15 cellular contexts compared by ENCODE assay signal in the genomic region with DNA sequence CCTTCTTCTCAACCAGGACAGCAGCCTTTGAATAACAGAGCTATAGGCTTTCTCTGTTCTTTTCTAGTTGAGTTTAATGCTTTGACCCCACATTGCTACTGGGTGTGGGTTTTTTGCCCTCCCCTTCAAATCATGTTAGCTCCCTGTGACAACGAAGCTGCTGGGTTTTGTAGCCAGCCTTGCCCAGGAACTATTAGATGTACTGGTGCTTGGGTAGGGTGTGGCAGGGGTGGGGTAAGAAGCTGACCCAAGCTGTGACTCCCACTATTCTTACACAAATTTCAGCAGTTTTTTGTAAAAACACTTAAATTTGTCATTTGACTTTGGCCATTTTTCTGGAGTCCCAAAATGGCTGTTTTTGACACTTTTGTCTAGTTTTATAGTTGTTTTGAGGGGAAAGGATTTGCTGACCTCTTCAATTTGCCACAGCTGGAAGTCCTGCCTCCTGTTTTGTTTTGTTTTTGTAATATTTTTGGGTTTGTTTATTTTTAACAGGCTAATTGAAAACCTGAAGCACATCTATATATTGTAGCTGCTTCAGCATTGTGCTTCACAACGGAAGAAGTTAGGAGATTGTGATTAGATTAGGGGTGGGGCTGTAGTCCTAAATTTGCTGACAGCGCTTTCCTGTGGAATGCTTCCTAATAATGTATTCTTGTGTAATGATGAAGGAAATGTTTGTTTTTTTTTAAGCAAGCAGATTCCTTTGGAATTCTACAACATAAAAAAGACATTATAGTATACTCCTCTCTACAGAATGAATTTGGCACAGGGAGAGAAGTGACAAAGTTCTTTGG.
DNase-seq lines count a peak whose midpoint lies in the region; ATAC-seq and TF ChIP-seq lines count a peak whose summit lies in the region.
"Had no signal": no experiment of that assay in that cellular context is flagged by ENCODE, and none has a peak within 500 bp of the region (broad histone marks: within the 10 kb centered on the region; RNA-seq: fewer than 3 reads in every experiment).

No MANE protein-coding gene starts in this region.

- no peak overlapping the region for H3K56ac ChIP-seq in mesendoderm (ENCODE audit: low read length)

- no peak overlapping the region for H3K27ac Mint-ChIP-seq in CD4-positive, alpha-beta memory T cell

- no peak overlapping the region for H4K5ac ChIP-seq in mesendoderm (ENCODE audit: low read length)

- no peaks in the 10 kb centered on the region for H3K27me3 Mint-ChIP-seq in CD4-positive, alpha-beta memory T cell

- ATAC-seq in HG02798 (IDR thresholded peaks at IDR 0.05; ENCODE audit: poor library complexity, unreplicated experiment) = no peak
- ATAC-seq in HG03135 (IDR thresholded peaks at IDR 0.05; ENCODE audit: unreplicated experiment) = no peak
- ATAC-seq in HG03469 (IDR thresholded peaks at IDR 0.05; ENCODE audit: unreplicated experiment) = no peak

- no peak overlapping the region for H2BK120ac ChIP-seq in mesendoderm (ENCODE audit: low read depth, low read length)

- H3K9ac ChIP-seq in mesendoderm (ENCODE audit: low read length) = no peak overlapping the region

- no CpG with 5 or more reads among the region's 3 CpGs for WGBS in mesendoderm (ENCODE audit: extremely low coverage, insufficient coverage, low lambda C conversion rate)

- H3K4me3 ChIP-seq in A673 (ENCODE audit: low read depth, low read length, poor library complexity, severe bottlenecking) (no peak overlapping the region), mesendoderm (ENCODE audit: low read length) (no peak overlapping the region)
- H3K4me3 ChIP-seq in CD4-positive, alpha-beta memory T cell (ENCODE audit: low read length in 2 of 2) = no peak overlapping the region
- H3K4me3 ChIP-seq: lung had no signal

- H3K4ac ChIP-seq in mesendoderm (ENCODE audit: low read depth, low read length) = no peak overlapping the region

- no peaks in the 10 kb centered on the region for H3K27me3 ChIP-seq in A673 (replicated peaks; ENCODE audit: insufficient read depth, low read depth, low read length, poor library complexity)
- H3K27me3 ChIP-seq in mesendoderm (ENCODE audit: insufficient read depth, low read length, poor library complexity) = no peaks in the 10 kb centered on the region
- H3K27me3 ChIP-seq in CD4-positive, alpha-beta memory T cell (ENCODE audit: insufficient read depth, low read length) = no peaks in the 10 kb centered on the region

- POLR2A ChIA-PET in A673 (lab: Charles Lee; ENCODE audit: low non-redundant PET) = interaction anchor here (0.6 kb wide), 1 partner anchor 9 kb away, joined by 3 read pairs; no protein-coding TSS in a partner anchor
- POLR2A ChIA-PET in CD4-positive, alpha-beta memory T cell (lab: Charles Lee; ENCODE audit: partially characterized antibody) = no interaction called here

- no peak for TF ChIP-seq CTCF in A673 (conservative IDR thresholded peaks at IDR 0.05; ENCODE audit: low read depth, low read length)

- no peak overlapping the region for H3K23ac ChIP-seq in mesendoderm (ENCODE audit: low read length)

- no peak overlapping the region for H4K8ac ChIP-seq in mesendoderm (ENCODE audit: low read depth, low read length)

- DNase-seq in A673 (ENCODE audit: low spot score) (peak; percentile 51), OCI-M1 (lab: John Stamatoyannopoulos, UW) (peak; percentile 60), fibroblast of gingiva (ENCODE audit: low read depth) (peak; percentile 62), mesendoderm (peak; percentile 11)
- DNase-seq in CD4-positive, alpha-beta memory T cell = no peak
- DNase-seq: activated CD4-positive, CD25-positive, alpha-beta regulatory T cell treated with anti-CD3 and anti-CD28 coated beads, Interleukin-2, amount 50 U/mL, for 72 hours; NCI-H1048; NCI-H510A treated with DMSO at 0.1 percent for 48 hours; SHP77 treated with DMSO at 0.1 percent for 48 hours; substantia nigra had no signal

- no peak overlapping the region for H3K27ac ChIP-seq in A673 (ENCODE audit: low read depth, low read length, poor library complexity, severe bottlenecking)
- no peak overlapping the region for H3K27ac ChIP-seq in mesendoderm (ENCODE audit: low read depth, low read length)
- H3K27ac ChIP-seq in CD4-positive, alpha-beta memory T cell (ENCODE audit: low read depth, low read length) = no peak overlapping the region
- H3K27ac ChIP-seq: HL-60 had no signal

- BruUV-seq in A673 (replicated peaks; lab: Mats Ljungman, UMichigan) = no TSS peak

- peaks cover 2% of the 10 kb centered on the region for H3K79me1 ChIP-seq in mesendoderm (ENCODE audit: low read length)

- peaks cover 11 to 22% (median 18%) of the 10 kb centered on the region in 4 donors for H3K4me1 Mint-ChIP-seq in CD4-positive, alpha-beta memory T cell

- H3K4me1 ChIP-seq in A673 (ENCODE audit: insufficient read depth, low read length, poor library complexity, severe bottlenecking) (peaks cover 16% of the 10 kb centered on the region), mesendoderm (ENCODE audit: control insufficient read depth, low read depth, low read length) (peaks cover 14% of the 10 kb centered on the region)
- peaks cover 9% of the 10 kb centered on the region for H3K4me1 ChIP-seq in CD4-positive, alpha-beta memory T cell (ENCODE audit: insufficient read depth, low read length)

- intact Hi-C loops in A673 (cut with micrococcal nuclease; ENCODE audit: unreplicated experiment) = loop anchor here (10.0 kb wide), 1 partner anchor 68 kb away; a partner anchor contains a TSS
- intact Hi-C loops in CD4-positive, alpha-beta memory T cell (cut with micrococcal nuclease) = no loop called here

- peaks cover 12% of the 10 kb centered on the region for H3K9me3 ChIP-seq in A673 (ENCODE audit: low read depth, low read length, poor library complexity, severe bottlenecking)
- no peaks in the 10 kb centered on the region for H3K9me3 ChIP-seq in CD4-positive, alpha-beta memory T cell (ENCODE audit: control insufficient read depth in 1 of 2, low read length in 2 of 2)

- CTCF ChIA-PET in A673 (lab: Charles Lee) = no interaction called here
- CTCF ChIA-PET in CD4-positive, alpha-beta memory T cell (lab: Charles Lee; ENCODE audit: partially characterized antibody) = interaction anchor here (0.6 kb wide), 1 partner anchor 32 kb away, joined by 3 read pairs; no protein-coding TSS in a partner anchor

- no peak overlapping the region for H3K18ac ChIP-seq in mesendoderm (ENCODE audit: low read length)

- H2BK15ac ChIP-seq in mesendoderm (replicated peaks; ENCODE audit: low read depth) = no peak overlapping the region

- peaks cover 0 to 12% of the 10 kb centered on the region in 2 donors for H3K36me3 Mint-ChIP-seq in CD4-positive, alpha-beta memory T cell

- peaks cover 0 to 2% (median 0%) of the 10 kb centered on the region in 8 donors for H3K9me3 Mint-ChIP-seq in CD4-positive, alpha-beta memory T cell

- no peaks in the 10 kb centered on the region for H3K36me3 ChIP-seq in A673 (ENCODE audit: insufficient read depth, low read length, poor library complexity, severe bottlenecking)
- H3K36me3 ChIP-seq in mesendoderm (ENCODE audit: control insufficient read depth, insufficient read depth, low read length) = no peaks in the 10 kb centered on the region
- no peaks in the 10 kb centered on the region for H3K36me3 ChIP-seq in CD4-positive, alpha-beta memory T cell (ENCODE audit: insufficient read depth, low read length)

- H3K4me3 Mint-ChIP-seq in CD4-positive, alpha-beta memory T cell = no peak overlapping the region

- no peak overlapping the region for H3K4me2 ChIP-seq in mesendoderm (ENCODE audit: low read length)

- H2BK5ac ChIP-seq in mesendoderm (ENCODE audit: low read length) = no peak overlapping the region

- no peak overlapping the region for H2AK5ac ChIP-seq in mesendoderm (ENCODE audit: low read length)

- H3K79me2 ChIP-seq in mesendoderm (ENCODE audit: control insufficient read depth, insufficient read depth, low read length) = peaks cover 4% of the 10 kb centered on the region

Comparison
In these comparisons a context has a peak if more than half of its experiments do, and no peak if none do; other contexts are left out.
1. DNase-seq: peak in A673 (single experiment), OCI-M1 (single experiment), fibroblast of gingiva (single experiment) and mesendoderm (single experiment); none in CD4-positive, alpha-beta memory T cell (0 of 5).